In genomic region chr3:57152150-57152549, GRCh38 we compare ENCODE assay signal across 14 cellular contexts. TPM values are rescaled to one million over a fixed set of nuclear protein-coding genes. Genes with fewer than 3 reads are reported as not detected.
A peak's percentile ranks its signal among the peaks of the same experiment; 100 is the strongest.
DNase-seq lines count a peak whose midpoint lies in the region; ATAC-seq and TF ChIP-seq lines count a peak whose summit lies in the region.
"Had no signal": no experiment of that assay in that cellular context is flagged by ENCODE, and none has a peak within 500 bp of the region (broad histone marks: within the 10 kb centered on the region; RNA-seq: fewer than 3 reads in every experiment).

No MANE protein-coding gene starts in this region.

- no peak overlapping the region; a peak in 1 of 4 replicates for H3K4me3 ChIP-seq in SK-N-SH (ENCODE audit: low read depth in 2 of 2, low read length in 1 of 2)
- peak overlapping the region; percentile 38 for H3K4me3 ChIP-seq in epithelial cell of proximal tubule (ENCODE audit: low read depth, low read length)
- H3K4me3 ChIP-seq in mesenchymal stem cell (ENCODE audit: insufficient read depth in 1 of 2, low read depth in 1 of 2, low read length in 2 of 2): peak overlapping the region in 1 of 2 experiments; percentile 68
- no peak overlapping the region for H3K4me3 ChIP-seq in skeletal muscle satellite cell (ENCODE audit: low read length)
- H3K4me3 ChIP-seq: lung had no signal

- 0 out of 2 replicates have a peak overlapping the region, but pooled peaks have one; percentile 72 for H3K4me2 ChIP-seq in SK-N-SH
- H3K4me2 ChIP-seq in mesenchymal stem cell (ENCODE audit: low read length, poor library complexity, severe bottlenecking): no peak overlapping the region
- H3K4me2 ChIP-seq in skeletal muscle satellite cell (ENCODE audit: low read length): peak overlapping the region; percentile 16

- H2BK5ac ChIP-seq in mesenchymal stem cell (ENCODE audit: low read depth, low read length, poor library complexity, severe bottlenecking): no peak overlapping the region

- no peak overlapping the region for H3K23ac ChIP-seq in mesenchymal stem cell (ENCODE audit: low read length in 2 of 2)

- H3K9ac ChIP-seq in SK-N-SH (no peak overlapping the region), mesenchymal stem cell (ENCODE audit: low read length) (peak overlapping the region; percentile 85), skeletal muscle satellite cell (ENCODE audit: low read depth, low read length) (no peak overlapping the region)

- H3K36me3 ChIP-seq in SK-N-SH (replicated peaks in 1 of 2; ENCODE audit: control insufficient read depth in 1 of 2, insufficient read depth in 2 of 2, low read length in 1 of 2) (no peaks in the 10 kb centered on the region), mesenchymal stem cell (ENCODE audit: control insufficient read depth in 1 of 2, insufficient read depth in 2 of 2, low read depth in 1 of 2, low read length in 2 of 2) (no peaks in the 10 kb centered on the region), skeletal muscle satellite cell (ENCODE audit: insufficient read depth, low read length) (no peaks in the 10 kb centered on the region)

- H3K4me1 ChIP-seq in SK-N-SH (ENCODE audit: control insufficient read depth in 1 of 2, insufficient read depth in 2 of 2, low read depth in 1 of 2, low read length in 1 of 2) (peaks cover 18 to 66% of the 10 kb centered on the region in 2 experiments; a peak in 3 of 4 replicates), mesenchymal stem cell (ENCODE audit: control insufficient read depth, insufficient read depth, low read depth, low read length) (peaks cover 4% of the 10 kb centered on the region), skeletal muscle satellite cell (ENCODE audit: control insufficient read depth, insufficient read depth, low read length) (peaks cover 11% of the 10 kb centered on the region)

- peak overlapping the region; percentile 8 for H2BK15ac ChIP-seq in mesenchymal stem cell (ENCODE audit: low read depth, poor library complexity, severe bottlenecking)

- no peak overlapping the region for H3K14ac ChIP-seq in mesenchymal stem cell (ENCODE audit: low read length in 2 of 2)

- H2BK12ac ChIP-seq in mesenchymal stem cell (ENCODE audit: low read length in 2 of 2): no peak overlapping the region

- H3K9me2 ChIP-seq in SK-N-SH: no peaks in the 10 kb centered on the region

- H2AFZ ChIP-seq in SK-N-SH (ENCODE audit: low read depth) (no peak overlapping the region), mesenchymal stem cell (ENCODE audit: low read depth, low read length) (no peak overlapping the region)

- H3K4ac ChIP-seq in mesenchymal stem cell (ENCODE audit: low read depth in 1 of 2, low read length in 2 of 2): no peak overlapping the region

- TF ChIP-seq RAD21 in SK-N-SH (IDR thresholded peaks at IDR 0.05; ENCODE audit: low read length): no peak

- no peak overlapping the region for H2BK120ac ChIP-seq in mesenchymal stem cell (ENCODE audit: low read depth, low read length)

- no peak overlapping the region for H4K8ac ChIP-seq in mesenchymal stem cell (ENCODE audit: low read length)

- no peak overlapping the region for H2AK5ac ChIP-seq in mesenchymal stem cell (ENCODE audit: low read length, severe bottlenecking)

- ATAC-seq in HG02885 (IDR thresholded peaks at IDR 0.05; ENCODE audit: poor library complexity, unreplicated experiment) (no peak), GM21526 (IDR thresholded peaks at IDR 0.05; ENCODE audit: low FRiP score, unreplicated experiment) (no peak)
- ATAC-seq: activated T-cell treated with anti-CD3 and anti-CD28 coated beads, Interleukin-2, amount 50 U/mL, for 72 hours had no signal

- TF ChIP-seq EP300 in SK-N-SH (IDR thresholded peaks at IDR 0.05; ENCODE audit: borderline replicate concordance in 1 of 2, low read depth in 1 of 2, low read length in 1 of 2): no peak

- no peak overlapping the region for H4K91ac ChIP-seq in mesenchymal stem cell (ENCODE audit: low read length)

- H3K9me3 ChIP-seq in SK-N-SH: no peaks in the 10 kb centered on the region
- H3K9me3 ChIP-seq in mesenchymal stem cell (ENCODE audit: control insufficient read depth, low read length): no peaks in the 10 kb centered on the region
- no peaks in the 10 kb centered on the region for H3K9me3 ChIP-seq in skeletal muscle satellite cell (replicated peaks; ENCODE audit: low read length)

- peaks cover 16% of the 10 kb centered on the region for H4K20me1 ChIP-seq in SK-N-SH (ENCODE audit: insufficient read depth)

- H3K18ac ChIP-seq in mesenchymal stem cell (ENCODE audit: low read depth in 1 of 2, low read length in 2 of 2): no peak overlapping the region

- H3K79me1 ChIP-seq in mesenchymal stem cell (replicated peaks; ENCODE audit: low read length, poor library complexity, severe bottlenecking): peaks cover 2% of the 10 kb centered on the region

- CTCF ChIA-PET in SK-N-SH (lab: Yijun Ruan, JAX): interaction anchor here (0.6 to 1.7 kb wide), 9 partner anchors 9 to 341 kb away, joined by 3 to 6 read pairs (median 3); no protein-coding TSS in a partner anchor

- DNase-seq in SK-N-SH (no peak), epithelial cell of proximal tubule (ENCODE audit: low read depth) (no peak), mesenchymal stem cell (no peak), DMS 273 (lab: John Stamatoyannopoulos, UW; ENCODE audit: unreplicated experiment) (no peak), SKM-1 treated with dmso at 0.1 percent for 144 hours (lab: John Stamatoyannopoulos, UW; ENCODE audit: unreplicated experiment) (no peak)
- DNase-seq: activated T-cell treated with anti-CD3 and anti-CD28 coated beads, Interleukin-2, amount 50 U/mL, for 72 hours; NCI-H1436; SHP77 treated with DMSO at 0.1 percent for 48 hours; small intestine had no signal

- POLR2A ChIA-PET in SK-N-SH (lab: Yijun Ruan, JAX): interaction anchor here (1.1 to 1.9 kb wide), 4 partner anchors 9 to 24 kb away, joined by 4 to 8 read pairs (median 6); no protein-coding TSS in a partner anchor

- H3K27ac ChIP-seq in SK-N-SH (ENCODE audit: low read depth in 2 of 2, low read length in 1 of 2) (peak overlapping the region in 1 of 2 experiments; percentile 99; a peak in 2 of 4 replicates), mesenchymal stem cell (ENCODE audit: low read length, poor library complexity, severe bottlenecking) (no peak overlapping the region)

- H3K79me2 ChIP-seq in SK-N-SH (ENCODE audit: insufficient read depth): no peaks in the 10 kb centered on the region

- 68% methylated on average over 9 of the region's 13 CpGs for WGBS in SK-N-SH (ENCODE audit: low lambda C conversion rate)
- 75% methylated on average over 10 of the region's 13 CpGs for WGBS in mesenchymal stem cell

- peak; percentile 27; the same call in 1 of the 2 replicates for TF ChIP-seq CTCF in SK-N-SH (IDR thresholded peaks at IDR 0.05)
- TF ChIP-seq CTCF in epithelial cell of proximal tubule (conservative IDR thresholded peaks at IDR 0.05; ENCODE audit: low read depth, low read length): peak; percentile 42

- H3F3A ChIP-seq in SK-N-SH (replicated peaks; ENCODE audit: insufficient read depth): peaks cover 20% of the 10 kb centered on the region

- no peaks in the 10 kb centered on the region for H3K27me3 ChIP-seq in SK-N-SH (ENCODE audit: insufficient read depth)
- H3K27me3 ChIP-seq in mesenchymal stem cell (ENCODE audit: control insufficient read depth in 1 of 2, insufficient read depth in 1 of 2, low read length in 2 of 2): no peaks in the 10 kb centered on the region
- H3K27me3 ChIP-seq in skeletal muscle satellite cell (ENCODE audit: control insufficient read depth, insufficient read depth, low read length): peaks cover 13% of the 10 kb centered on the region

TF ChIP-seq in SK-N-SH, 30 proteins besides CTCF, POLR2A, EP300 and RAD21:
- TF ChIP-seq NFIC (IDR thresholded peaks at IDR 0.05; ENCODE audit: borderline replicate concordance) (no peak), CHD2 (IDR thresholded peaks at IDR 0.05; ENCODE audit: low read length, partially characterized antibody) (no peak), PBX3 (IDR thresholded peaks at IDR 0.05) (no peak), MXI1 (IDR thresholded peaks at IDR 0.05; ENCODE audit: low read depth, low read length) (no peak), MEF2A (IDR thresholded peaks at IDR 0.05; ENCODE audit: borderline replicate concordance, low read depth) (no peak), FOSL2 (IDR thresholded peaks at IDR 0.05; ENCODE audit: borderline replicate concordance, low read depth) (no peak), IRF3 (IDR thresholded peaks at IDR 0.05; ENCODE audit: low read depth, low read length) (no peak), GABPA (IDR thresholded peaks at IDR 0.05; ENCODE audit: low read depth) (no peak), SMC3 (IDR thresholded peaks at IDR 0.05; ENCODE audit: low read depth, low read length) (no peak)
TF ChIP-seq in SK-N-SH: peak in this region for 0.

RNA-seq across cellular contexts. Expression of gene IL17RD, which starts 13.0 kb away (rescaled TPM):
- 2.4 and 3.6 TPM in 2 replicates for polyA plus RNA-seq in SK-N-SH (2012; rRNA removed)
- polyA plus RNA-seq in SK-N-SH (2012; cell fraction: cytosol; rRNA removed): 3.4 and 4.5 TPM in 2 replicates
- 2.5 TPM in 2 replicates for polyA plus RNA-seq in SK-N-SH (2012; cell fraction: nucleus; rRNA removed)
- 13.2 and 28.2 TPM in 2 replicates for total RNA-seq in epithelial cell of proximal tubule
- polyA plus RNA-seq in mesenchymal stem cell (2013, experiment 1 of 2): 0.65 TPM
- polyA plus RNA-seq in mesenchymal stem cell (2013, experiment 2 of 2): 0.58 TPM
- 1.1 and 1.5 TPM in 2 replicates for total RNA-seq in skeletal muscle satellite cell (2012; rRNA removed)
- polyA plus RNA-seq: CD14-positive monocyte had no signal

RNA-seq across cellular contexts. Expression of gene HESX1, which starts 47.6 kb away (rescaled TPM):
- polyA plus RNA-seq in SK-N-SH (2012; rRNA removed): 1.2 and 2.5 TPM in 2 replicates
- 1.0 and 1.8 TPM in 2 replicates for polyA plus RNA-seq in SK-N-SH (2012; cell fraction: cytosol; rRNA removed)
- polyA plus RNA-seq in SK-N-SH (2012; cell fraction: nucleus; rRNA removed): 5.0 and 5.2 TPM in 2 replicates
- 0.14 TPM in 1 of 2 replicates, not detected in the other for total RNA-seq in epithelial cell of proximal tubule
- 0.59 TPM for polyA plus RNA-seq in mesenchymal stem cell (2013, experiment 1 of 2)
- 0.34 TPM for polyA plus RNA-seq in mesenchymal stem cell (2013, experiment 2 of 2)
- total RNA-seq in skeletal muscle satellite cell (2012; rRNA removed): 1.0 and 1.3 TPM in 2 replicates
